ENCODE assay signal across 11 cellular contexts in genomic region chr6:20202699-20203302, GRCh38. TPM values are rescaled to one million over a fixed set of nuclear protein-coding genes. Genes with fewer than 3 reads are reported as not detected.
A peak's percentile ranks its signal among the peaks of the same experiment; 100 is the strongest.
DNase-seq lines count a peak whose midpoint lies in the region; ATAC-seq and TF ChIP-seq lines count a peak whose summit lies in the region.
"Had no signal": no experiment of that assay in that cellular context is flagged by ENCODE, and none has a peak within 500 bp of the region (broad histone marks: within the 10 kb centered on the region; RNA-seq: fewer than 3 reads in every experiment).

No MANE protein-coding gene starts in this region.

- no peaks in the 10 kb centered on the region for H3K27me3 Mint-ChIP-seq in CD4-positive, CD25-positive, alpha-beta regulatory T cell
- H3K27me3 Mint-ChIP-seq in activated T-helper 17 cell treated with anti-CD3 and anti-CD28 coated beads, Interleukin-2, amount 50 U/mL, for 72 hours, result no peaks in the 10 kb centered on the region

- TF ChIP-seq CTCF in GM12865 (IDR thresholded peaks at IDR 0.05; ENCODE audit: insufficient read depth, low read depth, low read length, missing control alignments) (no peak), right lobe of liver (IDR thresholded peaks at IDR 0.05) (no peak), testis (IDR thresholded peaks at IDR 0.05) (no peak), coronary artery (IDR thresholded peaks at IDR 0.05) (no peak), ascending aorta (IDR thresholded peaks at IDR 0.05) (no peak)

- no peak for ATAC-seq in CD4-positive, CD25-positive, alpha-beta regulatory T cell (ENCODE audit: low read depth in 2 of 2)
- no peak for ATAC-seq in activated T-helper 17 cell treated with anti-CD3 and anti-CD28 coated beads, Interleukin-2, amount 50 U/mL, for 72 hours (replicated peaks)
- peak; percentile 22 to 60 (median 50) for ATAC-seq in right lobe of liver

- H3K9me3 Mint-ChIP-seq in CD4-positive, CD25-positive, alpha-beta regulatory T cell, result peaks cover 0 to 2% (median 0%) of the 10 kb centered on the region in 7 donors
- H3K9me3 Mint-ChIP-seq in activated T-helper 17 cell treated with anti-CD3 and anti-CD28 coated beads, Interleukin-2, amount 50 U/mL, for 72 hours, result no peaks in the 10 kb centered on the region

- H3K27me3 ChIP-seq in CD4-positive, CD25-positive, alpha-beta regulatory T cell (ENCODE audit: control insufficient read depth, insufficient read depth, low read length), result no peaks in the 10 kb centered on the region
- H3K27me3 ChIP-seq in right lobe of liver (no peaks in the 10 kb centered on the region), testis (no peaks in the 10 kb centered on the region), ascending aorta (no peaks in the 10 kb centered on the region)
- H3K27me3 ChIP-seq: esophagus squamous epithelium had no signal

- peaks cover 64% of the 10 kb centered on the region for H3K4me1 ChIP-seq in CD4-positive, CD25-positive, alpha-beta regulatory T cell (ENCODE audit: control insufficient read depth, insufficient read depth, low read length, poor library complexity, severe bottlenecking)
- peaks cover 0 to 31% (median 5%) of the 10 kb centered on the region in 4 donors for H3K4me1 ChIP-seq in right lobe of liver
- no peaks in the 10 kb centered on the region for H3K4me1 ChIP-seq in testis
- peaks cover 0 to 5% of the 10 kb centered on the region in 2 donors for H3K4me1 ChIP-seq in ascending aorta

- 65% methylated on average over 3 of the region's 3 CpGs for WGBS in right lobe of liver (ENCODE audit: insufficient coverage, low coverage, low lambda C conversion rate, missing lambda C conversion rate)
- 58 to 76% methylated on average over 3 of the region's 3 CpGs for WGBS in testis, 2 donors

- H3K9me3 ChIP-seq in CD4-positive, CD25-positive, alpha-beta regulatory T cell (ENCODE audit: control insufficient read depth in 2 of 2, low read length in 2 of 2), result no peaks in the 10 kb centered on the region
- H3K9me3 ChIP-seq in right lobe of liver (no peaks in the 10 kb centered on the region), testis (no peaks in the 10 kb centered on the region), ascending aorta (no peaks in the 10 kb centered on the region)
- H3K9me3 ChIP-seq: esophagus squamous epithelium had no signal

- H3K27ac ChIP-seq in CD4-positive, CD25-positive, alpha-beta regulatory T cell (ENCODE audit: insufficient read depth, low read length, poor library complexity, severe bottlenecking), result peak overlapping the region; percentile 75
- H3K27ac ChIP-seq in right lobe of liver (peak overlapping the region; percentile 41 to 76 (median 42)), testis (no peak overlapping the region), coronary artery (no peak overlapping the region), ascending aorta (no peak overlapping the region)

- TF ChIP-seq POLR2A in right lobe of liver (IDR thresholded peaks at IDR 0.05) (no peak), testis (IDR thresholded peaks at IDR 0.05) (no peak)

- H3K4me3 Mint-ChIP-seq in CD4-positive, CD25-positive, alpha-beta regulatory T cell, result peak overlapping the region in 2 of 4 donors; percentile 68 to 82
- peak overlapping the region; percentile 58 for H3K4me3 Mint-ChIP-seq in activated T-helper 17 cell treated with anti-CD3 and anti-CD28 coated beads, Interleukin-2, amount 50 U/mL, for 72 hours

- H3K36me3 ChIP-seq in CD4-positive, CD25-positive, alpha-beta regulatory T cell (ENCODE audit: control insufficient read depth, insufficient read depth, low read length), result peaks cover 6% of the 10 kb centered on the region
- H3K36me3 ChIP-seq in right lobe of liver (no peaks in the 10 kb centered on the region), testis (ENCODE audit: low read depth, missing control alignments) (no peaks in the 10 kb centered on the region), ascending aorta (no peaks in the 10 kb centered on the region)

- intact Hi-C loops in right lobe of liver (cut with DNase I) (no loop called here), testis (cut with DNase I; ENCODE audit: low total_unique reads) (no loop called here), ascending aorta (cut with DNase I) (no loop called here)

- H3K36me3 Mint-ChIP-seq in CD4-positive, CD25-positive, alpha-beta regulatory T cell, result peaks cover 4% of the 10 kb centered on the region
- H3K36me3 Mint-ChIP-seq in activated T-helper 17 cell treated with anti-CD3 and anti-CD28 coated beads, Interleukin-2, amount 50 U/mL, for 72 hours (ENCODE audit: low read depth), result peaks cover 8% of the 10 kb centered on the region

- DNase-seq in CD4-positive, CD25-positive, alpha-beta regulatory T cell, result no peak
- DNase-seq in GM12865 (ENCODE audit: low read depth) (no peak), right lobe of liver (no peak), testis (no peak), coronary artery (ENCODE audit: low spot score) (no peak), ascending aorta (ENCODE audit: low spot score in 2 of 2) (no peak), H4 (ENCODE audit: low spot score) (no peak)
- DNase-seq: activated effector memory CD4-positive, alpha-beta T cell treated with anti-CD3 and anti-CD28 coated beads, Interleukin-2, amount 50 U/mL, for 16 hours; esophagus squamous epithelium; NCI-H446 treated with DMSO at 0.1 percent for 48 hours had no signal

- peak overlapping the region; percentile 57 to 87 (median 77) for H3K27ac Mint-ChIP-seq in CD4-positive, CD25-positive, alpha-beta regulatory T cell
- peak overlapping the region; percentile 89 for H3K27ac Mint-ChIP-seq in activated T-helper 17 cell treated with anti-CD3 and anti-CD28 coated beads, Interleukin-2, amount 50 U/mL, for 72 hours

- peaks cover 28 to 82% (median 57%) of the 10 kb centered on the region in 4 donors for H3K4me1 Mint-ChIP-seq in CD4-positive, CD25-positive, alpha-beta regulatory T cell
- H3K4me1 Mint-ChIP-seq in activated T-helper 17 cell treated with anti-CD3 and anti-CD28 coated beads, Interleukin-2, amount 50 U/mL, for 72 hours, result peaks cover 49% of the 10 kb centered on the region

- no peak overlapping the region for H3K4me3 ChIP-seq in CD4-positive, CD25-positive, alpha-beta regulatory T cell (ENCODE audit: low read depth, low read length)
- H3K4me3 ChIP-seq in GM12865 (ENCODE audit: low read depth, low read length) (peak overlapping the region; percentile 29; the same call in 1 of the 2 replicates), right lobe of liver (peak overlapping the region in 1 of 3 donors; percentile 11), testis (no peak overlapping the region), coronary artery (no peak overlapping the region), ascending aorta (no peak overlapping the region)
- H3K4me3 ChIP-seq: esophagus squamous epithelium had no signal

RNA-seq across cellular contexts. Expression of gene MBOAT1, which starts 9.5 kb away (rescaled TPM):
- 26.4 TPM for total RNA-seq in CD4-positive, CD25-positive, alpha-beta regulatory T cell
- polyA plus RNA-seq in CD4-positive, CD25-positive, alpha-beta regulatory T cell, result 1 to 10 TPM; 3.6 to 7.0 (median 5.1) TPM
- 10 to 100 TPM; 15.7 to 18.3 TPM for total RNA-seq in activated T-helper 17 cell treated with anti-CD3 and anti-CD28 coated beads, Interleukin-2, amount 50 U/mL, for 72 hours
- total RNA-seq in right lobe of liver (10 to 100 TPM in 1 of 6 experiments, 1 to 10 TPM in 5; 3.6 to 10.0 (median 5.9) TPM), testis (1 to 10 TPM; 4.1 to 5.3 TPM), ascending aorta (5.4 TPM)
- polyA plus RNA-seq in testis (ENCODE audit: insufficient read depth, low read depth, low replicate concordance), result 4.5 TPM
- 12.3 and 13.0 TPM in 2 replicates for total RNA-seq in H4 (2014; rRNA removed; shearing (Covaris generic))

Comparison
In these comparisons a context has a peak if more than half of its experiments do, and no peak if none do; other contexts are left out.
1. ATAC-seq: peak in right lobe of liver (4 of 4); none in CD4-positive, CD25-positive, alpha-beta regulatory T cell (0 of 2) and activated T-helper 17 cell treated with anti-CD3 and anti-CD28 coated beads, Interleukin-2, amount 50 U/mL, for 72 hours (single experiment).
2. H3K27ac ChIP-seq: peak in CD4-positive, CD25-positive, alpha-beta regulatory T cell (single experiment) and right lobe of liver (3 of 3); none in testis (0 of 2), coronary artery (0 of 2) and ascending aorta (0 of 2).